Comparison of ENCODE assay signal across 12 cellular contexts in genomic region chr1:27405074-27405473, GRCh38. TPM values are rescaled to one million over a fixed set of nuclear protein-coding genes. Genes with fewer than 3 reads are reported as not detected.
DNase-seq lines count a peak whose midpoint lies in the region; ATAC-seq, FAIRE-seq and TF ChIP-seq lines count a peak whose summit lies in the region.
"Had no signal": no experiment of that assay in that cellular context is flagged by ENCODE, and none has a peak within 500 bp of the region (broad histone marks: within the 10 kb centered on the region; RNA-seq: fewer than 3 reads in every experiment).

No MANE protein-coding gene starts in this region.

- H3K4me2 ChIP-seq in HepG2 (ENCODE audit: low read depth, low read length) = no peak overlapping the region
- peak overlapping the region; percentile 70 for H3K4me2 ChIP-seq in neural progenitor cell

- H3F3A ChIP-seq in neural progenitor cell (ENCODE audit: low read depth) = peaks cover 66% of the 10 kb centered on the region

- no peaks in the 10 kb centered on the region for H3K9me3 Mint-ChIP-seq in neural progenitor cell

- DNase-seq in HepG2 (ENCODE audit: low spot score) (no peak), right lobe of liver (no peak), glomerular visceral epithelial cell (ENCODE audit: extremely low spot score) (peak; percentile 68), neural progenitor cell (ENCODE audit: low spot score) (peak; percentile 56), vagina (ENCODE audit: extremely low spot score in 2 of 2) (no peak)
- DNase-seq: NK-92 treated with Interleukin-12 subunit alpha and Interleukin-12 subunit beta, amount 100 ng/mL, for 24 hours; stimulated activated CD4-positive, alpha-beta T cell treated with anti-CD3 and anti-CD28 coated beads, Interleukin-4, amount 100 ng/mL, for 1 hour had no signal

- H3K9ac ChIP-seq in HepG2 (ENCODE audit: insufficient read depth, low read depth, low read length) (no peak overlapping the region), neural progenitor cell (no peak overlapping the region)

- TF ChIP-seq POLR2A in HepG2 (IDR thresholded peaks at IDR 0.05; ENCODE audit: insufficient read depth in 1 of 2, low read depth in 2 of 2, low read length in 2 of 2) = no peak
- TF ChIP-seq POLR2A in right lobe of liver (IDR thresholded peaks at IDR 0.05) = no peak
- TF ChIP-seq POLR2A in vagina (IDR thresholded peaks at IDR 0.05) = no peak

- no peaks in the 10 kb centered on the region for H3K4me1 ChIP-seq in HepG2 (ENCODE audit: insufficient read depth, low read length)
- peaks cover 0 to 9% (median 0%) of the 10 kb centered on the region in 4 donors for H3K4me1 ChIP-seq in right lobe of liver
- H3K4me1 ChIP-seq in neural progenitor cell = peaks cover 56% of the 10 kb centered on the region
- H3K4me1 ChIP-seq in vagina = peaks cover 70% of the 10 kb centered on the region

- intact Hi-C loops in HepG2 (cut with micrococcal nuclease; ENCODE audit: unreplicated experiment) = no loop called here
- intact Hi-C loops in right lobe of liver (cut with DNase I) = loop anchor here in 1 of 2 donors (10.0 kb wide), 1 partner anchor 190 kb away; no protein-coding TSS in a partner anchor
- intact Hi-C loops in vagina (cut with DNase I) = loop anchor here (5.0 kb wide), 1 partner anchor 82 kb away; no protein-coding TSS in a partner anchor

- no peak overlapping the region for H3K4me3 Mint-ChIP-seq in neural progenitor cell

- peaks cover 5% of the 10 kb centered on the region for H3K27me3 Mint-ChIP-seq in neural progenitor cell (ENCODE audit: insufficient read depth, low read depth)

- H3K4me3 ChIP-seq in HepG2 (replicated peaks in 1 of 3; ENCODE audit: insufficient read depth in 1 of 3, low read depth in 2 of 3, low read length in 3 of 3) (no peak overlapping the region), right lobe of liver (no peak overlapping the region), neural progenitor cell (no peak overlapping the region), vagina (no peak overlapping the region)

- BruUV-seq in HepG2 (replicated peaks; lab: Mats Ljungman, UMichigan) = no TSS peak

- ATAC-seq in HepG2 = no peak
- ATAC-seq in right lobe of liver = no peak
- ATAC-seq in GM21737 (IDR thresholded peaks at IDR 0.05; ENCODE audit: unreplicated experiment) = no peak
- ATAC-seq in GM19452 (IDR thresholded peaks at IDR 0.05; ENCODE audit: unreplicated experiment) = no peak
- no peak for ATAC-seq in HG03439 (IDR thresholded peaks at IDR 0.05; ENCODE audit: unreplicated experiment)
- ATAC-seq: activated CD4-positive, CD25-positive, alpha-beta regulatory T cell treated with anti-CD3 and anti-CD28 coated beads, Interleukin-2, amount 50 U/mL, for 24 hours had no signal

- no peak for TF ChIP-seq CTCF in HepG2 (CRISPR knock-in tag; IDR thresholded peaks at IDR 0.05)
- no peak for TF ChIP-seq CTCF in right lobe of liver (IDR thresholded peaks at IDR 0.05)
- TF ChIP-seq CTCF in neural progenitor cell (IDR thresholded peaks at IDR 0.05) = no peak
- no peak for TF ChIP-seq CTCF in vagina (IDR thresholded peaks at IDR 0.05)

- 81% methylated on average over 3 of the region's 13 CpGs for WGBS in HepG2 (ENCODE audit: low lambda C conversion rate)
- WGBS in right lobe of liver (ENCODE audit: insufficient coverage, low coverage, low lambda C conversion rate, missing lambda C conversion rate) = no CpG with 5 or more reads among the region's 13 CpGs

- in situ Hi-C loops in HepG2 (cut with HindIII; ENCODE audit: extremely low pct_ligation_motif_present, low pct_unique_long_range_greater_than_20kb) = no loop called here

- POLR2A ChIA-PET in HepG2 (lab: Yijun Ruan, JAX) = no interaction called here

- peaks cover 17% of the 10 kb centered on the region for H3K36me3 Mint-ChIP-seq in neural progenitor cell

- no peak overlapping the region for H2AFZ ChIP-seq in HepG2 (ENCODE audit: low read length)
- H2AFZ ChIP-seq in neural progenitor cell (replicated peaks) = no peak overlapping the region

- H3K79me2 ChIP-seq in HepG2 (ENCODE audit: insufficient read depth, low read length) (no peaks in the 10 kb centered on the region), neural progenitor cell (ENCODE audit: low read depth) (no peaks in the 10 kb centered on the region)

- H3K36me3 ChIP-seq in HepG2 (replicated peaks in 1 of 2; ENCODE audit: control insufficient read depth in 1 of 2, insufficient read depth in 2 of 2, low read length in 2 of 2) (peaks cover 8 to 24% of the 10 kb centered on the region in 2 experiments; a peak in 3 of 5 replicates), right lobe of liver (peaks cover 0 to 23% (median 13%) of the 10 kb centered on the region in 4 donors), neural progenitor cell (no peaks in the 10 kb centered on the region), vagina (peaks cover 0 to 36% of the 10 kb centered on the region in 2 donors)

- H3K9me3 ChIP-seq in HepG2 (ENCODE audit: low read length) (no peaks in the 10 kb centered on the region), right lobe of liver (no peaks in the 10 kb centered on the region), neural progenitor cell (ENCODE audit: low read depth) (no peaks in the 10 kb centered on the region), vagina (no peaks in the 10 kb centered on the region)

- H3K27ac ChIP-seq in HepG2 (ENCODE audit: extremely low read length, insufficient read depth, low read length) (no peak overlapping the region), right lobe of liver (no peak overlapping the region), neural progenitor cell (peak overlapping the region; percentile 34), vagina (peak overlapping the region; percentile 87)

- H3K27me3 ChIP-seq in HepG2 (ENCODE audit: control insufficient read depth in 1 of 2, insufficient read depth in 2 of 2, low read length in 2 of 2) (no peaks in the 10 kb centered on the region), right lobe of liver (no peaks in the 10 kb centered on the region), neural progenitor cell (no peaks in the 10 kb centered on the region), vagina (no peaks in the 10 kb centered on the region)

- peaks cover 54% of the 10 kb centered on the region for H3K4me1 Mint-ChIP-seq in neural progenitor cell

- FAIRE-seq in HepG2 (lab: Jason Lieb, UNC) = no peak

- no peak for TF ChIP-seq RAD21 in HepG2 (CRISPR knock-in tag; IDR thresholded peaks at IDR 0.05)

- H3K27ac Mint-ChIP-seq in neural progenitor cell = no peak overlapping the region

- CTCF ChIA-PET in HepG2 (lab: Yijun Ruan, JAX; ENCODE audit: low intra/inter-chr PET ratio, low total read pairs) = no interaction called here

- no peak for TF ChIP-seq EP300 in HepG2 (IDR thresholded peaks at IDR 0.05; ENCODE audit: low read depth in 2 of 2, low read length in 2 of 2)
- TF ChIP-seq EP300 in HepG2 (CRISPR knock-in tag; IDR thresholded peaks at IDR 0.05; ENCODE audit: borderline replicate concordance) = no peak

- H4K20me1 ChIP-seq in HepG2 (ENCODE audit: insufficient read depth, low read length) = no peaks in the 10 kb centered on the region
- H4K20me1 ChIP-seq in neural progenitor cell (ENCODE audit: low read depth) = peaks cover 6% of the 10 kb centered on the region

RNA-seq across cellular contexts. Expression of gene GPR3, which starts 12.7 kb away (rescaled TPM):
- 0.88 and 1.00 TPM in 2 replicates for total RNA-seq in HepG2 (2016; rRNA removed; fragmentation: Illumina TruSeq; extraction: Trizol)
- 0.26 and 0.61 TPM in 2 replicates for total RNA-seq in HepG2 (2016; cell fraction: cytosol; rRNA removed; fragmentation: Illumina TruSeq; extraction: Trizol; ENCODE audit: low read depth)
- total RNA-seq in HepG2 (2016; cell fraction: insoluble cytoplasmic fraction; rRNA removed; fragmentation: Illumina TruSeq; extraction: Trizol) = 0.62 and 1.2 TPM in 2 replicates
- total RNA-seq in HepG2 (2016; cell fraction: membrane; rRNA removed; fragmentation: Illumina TruSeq; extraction: Trizol) = 1.4 and 1.5 TPM in 2 replicates
- 1.2 and 1.3 TPM in 2 replicates for total RNA-seq in HepG2 (2016; cell fraction: nucleus; rRNA removed; fragmentation: Illumina TruSeq; extraction: Trizol)
- polyA plus RNA-seq in HepG2 (2011; rRNA removed) = 2.6 and 2.7 TPM in 2 replicates
- polyA plus RNA-seq in HepG2 (2011; cell fraction: cytosol; rRNA removed) = 2.8 and 3.5 TPM in 2 replicates
- polyA plus RNA-seq in HepG2 (2011; cell fraction: nucleus; rRNA removed) = 2.1 and 2.9 TPM in 2 replicates
- polyA plus RNA-seq in HepG2 (2012) = 1.5 and 2.0 TPM in 2 replicates
- polyA plus RNA-seq in HepG2 (2016; cell fraction: cytosol; fragmentation: Illumina TruSeq; extraction: Trizol; ENCODE audit: low read depth) = 1.1 TPM in 2 replicates
- polyA plus RNA-seq in HepG2 (2016; cell fraction: insoluble cytoplasmic fraction; fragmentation: Illumina TruSeq; extraction: Trizol; ENCODE audit: low read depth) = 1.2 and 1.5 TPM in 2 replicates
- polyA plus RNA-seq in HepG2 (2016; cell fraction: membrane; fragmentation: Illumina TruSeq; extraction: Trizol; ENCODE audit: low read depth) = 1.9 and 2.4 TPM in 2 replicates
- 2.8 TPM in 2 replicates for polyA plus RNA-seq in HepG2 (2016; cell fraction: nucleus; fragmentation: Illumina TruSeq; extraction: Trizol; ENCODE audit: insufficient read depth, low read depth)
- polyA minus RNA-seq in HepG2 (2011; rRNA and poly(A)+ RNA removed; ENCODE audit: low replicate concordance) = 1.1 and 7.0 TPM in 2 replicates
- polyA minus RNA-seq in HepG2 (2011; cell fraction: cytosol; rRNA and poly(A)+ RNA removed) = 1.4 and 1.7 TPM in 2 replicates
- 0.50 and 0.90 TPM in 2 replicates for polyA minus RNA-seq in HepG2 (2011; cell fraction: nucleus; rRNA and poly(A)+ RNA removed)
- total RNA-seq in right lobe of liver = under 1 TPM in 2 of 6 experiments, not detected in 4; 0.19 to 0.43 TPM
- 3.0 and 3.1 TPM in 2 replicates for total RNA-seq in neural progenitor cell (ENCODE audit: low replicate concordance)
- total RNA-seq in vagina = 0.74 TPM

RNA-seq across cellular contexts. Expression of gene CD164L2, which starts 21.9 kb away (rescaled TPM):
- not detected in 2 replicates for total RNA-seq in HepG2 (2016; rRNA removed; fragmentation: Illumina TruSeq; extraction: Trizol)
- not detected in 2 replicates for total RNA-seq in HepG2 (2016; cell fraction: cytosol; rRNA removed; fragmentation: Illumina TruSeq; extraction: Trizol; ENCODE audit: low read depth)
- not detected in 2 replicates for total RNA-seq in HepG2 (2016; cell fraction: insoluble cytoplasmic fraction; rRNA removed; fragmentation: Illumina TruSeq; extraction: Trizol)
- not detected in 2 replicates for total RNA-seq in HepG2 (2016; cell fraction: membrane; rRNA removed; fragmentation: Illumina TruSeq; extraction: Trizol)
- total RNA-seq in HepG2 (2016; cell fraction: nucleus; rRNA removed; fragmentation: Illumina TruSeq; extraction: Trizol) = not detected in 2 replicates
- not detected in 2 replicates for polyA plus RNA-seq in HepG2 (2011; rRNA removed)
- polyA plus RNA-seq in HepG2 (2011; cell fraction: cytosol; rRNA removed) = not detected in 2 replicates
- polyA plus RNA-seq in HepG2 (2011; cell fraction: nucleus; rRNA removed) = 0.17 and 0.21 TPM in 2 replicates
- not detected in 2 replicates for polyA plus RNA-seq in HepG2 (2012)
- polyA plus RNA-seq in HepG2 (2016; cell fraction: cytosol; fragmentation: Illumina TruSeq; extraction: Trizol; ENCODE audit: low read depth) = not detected in 2 replicates
- not detected in 2 replicates for polyA plus RNA-seq in HepG2 (2016; cell fraction: insoluble cytoplasmic fraction; fragmentation: Illumina TruSeq; extraction: Trizol; ENCODE audit: low read depth)
- polyA plus RNA-seq in HepG2 (2016; cell fraction: membrane; fragmentation: Illumina TruSeq; extraction: Trizol; ENCODE audit: low read depth) = not detected in 2 replicates
- not detected in 2 replicates for polyA plus RNA-seq in HepG2 (2016; cell fraction: nucleus; fragmentation: Illumina TruSeq; extraction: Trizol; ENCODE audit: insufficient read depth, low read depth)
- polyA minus RNA-seq in HepG2 (2011; rRNA and poly(A)+ RNA removed; ENCODE audit: low replicate concordance) = 0.16 TPM in 1 of 2 replicates, not detected in the other
- polyA minus RNA-seq in HepG2 (2011; cell fraction: cytosol; rRNA and poly(A)+ RNA removed) = not detected in 2 replicates
- not detected in 2 replicates for polyA minus RNA-seq in HepG2 (2011; cell fraction: nucleus; rRNA and poly(A)+ RNA removed)
- total RNA-seq in right lobe of liver = under 1 TPM in 1 of 6 experiments, not detected in 5; 0.86 TPM
- 1.5 and 1.6 TPM in 2 replicates for total RNA-seq in neural progenitor cell (ENCODE audit: low replicate concordance)
- total RNA-seq in vagina = 7.6 TPM

RNA-seq across cellular contexts. Expression of gene FCN3, which starts 30.4 kb away (rescaled TPM):
- total RNA-seq in HepG2 (2016; rRNA removed; fragmentation: Illumina TruSeq; extraction: Trizol) (not detected in 2 replicates), right lobe of liver (100 to 1,000 TPM in 4 of 6 experiments, 10 to 100 TPM in 2; 81.6 to 213 (median 111) TPM), neural progenitor cell (ENCODE audit: low replicate concordance) (not detected in 2 replicates), vagina (1.7 TPM)
- not detected in 2 replicates for total RNA-seq in HepG2 (2016; cell fraction: cytosol; rRNA removed; fragmentation: Illumina TruSeq; extraction: Trizol; ENCODE audit: low read depth)
- not detected in 2 replicates for total RNA-seq in HepG2 (2016; cell fraction: insoluble cytoplasmic fraction; rRNA removed; fragmentation: Illumina TruSeq; extraction: Trizol)
- total RNA-seq in HepG2 (2016; cell fraction: membrane; rRNA removed; fragmentation: Illumina TruSeq; extraction: Trizol) = not detected in 2 replicates
- total RNA-seq in HepG2 (2016; cell fraction: nucleus; rRNA removed; fragmentation: Illumina TruSeq; extraction: Trizol) = not detected in 2 replicates
- not detected in 2 replicates for polyA plus RNA-seq in HepG2 (2011; rRNA removed)
- polyA plus RNA-seq in HepG2 (2011; cell fraction: cytosol; rRNA removed) = not detected in 2 replicates
- polyA plus RNA-seq in HepG2 (2011; cell fraction: nucleus; rRNA removed) = not detected in 2 replicates
- not detected in 2 replicates for polyA plus RNA-seq in HepG2 (2012)
- not detected in 2 replicates for polyA plus RNA-seq in HepG2 (2016; cell fraction: cytosol; fragmentation: Illumina TruSeq; extraction: Trizol; ENCODE audit: low read depth)
- not detected in 2 replicates for polyA plus RNA-seq in HepG2 (2016; cell fraction: insoluble cytoplasmic fraction; fragmentation: Illumina TruSeq; extraction: Trizol; ENCODE audit: low read depth)
- polyA plus RNA-seq in HepG2 (2016; cell fraction: membrane; fragmentation: Illumina TruSeq; extraction: Trizol; ENCODE audit: low read depth) = not detected in 2 replicates
- not detected in 2 replicates for polyA plus RNA-seq in HepG2 (2016; cell fraction: nucleus; fragmentation: Illumina TruSeq; extraction: Trizol; ENCODE audit: insufficient read depth, low read depth)
- not detected in 2 replicates for polyA minus RNA-seq in HepG2 (2011; rRNA and poly(A)+ RNA removed; ENCODE audit: low replicate concordance)
- polyA minus RNA-seq in HepG2 (2011; cell fraction: cytosol; rRNA and poly(A)+ RNA removed) = not detected in 2 replicates
- not detected in 2 replicates for polyA minus RNA-seq in HepG2 (2011; cell fraction: nucleus; rRNA and poly(A)+ RNA removed)
- total RNA-seq: kidney epithelial cell had no signal

RNA-seq across cellular contexts. Expression of gene MAP3K6, which starts 38.3 kb away (rescaled TPM):
- 2.7 and 3.5 TPM in 2 replicates for total RNA-seq in HepG2 (2016; rRNA removed; fragmentation: Illumina TruSeq; extraction: Trizol)
- 0.62 and 2.3 TPM in 2 replicates for total RNA-seq in HepG2 (2016; cell fraction: cytosol; rRNA removed; fragmentation: Illumina TruSeq; extraction: Trizol; ENCODE audit: low read depth)
- 2.6 and 2.8 TPM in 2 replicates for total RNA-seq in HepG2 (2016; cell fraction: insoluble cytoplasmic fraction; rRNA removed; fragmentation: Illumina TruSeq; extraction: Trizol)
- 0.93 and 0.99 TPM in 2 replicates for total RNA-seq in HepG2 (2016; cell fraction: membrane; rRNA removed; fragmentation: Illumina TruSeq; extraction: Trizol)
- 1.8 and 2.3 TPM in 2 replicates for total RNA-seq in HepG2 (2016; cell fraction: nucleus; rRNA removed; fragmentation: Illumina TruSeq; extraction: Trizol)
- 2.7 and 3.2 TPM in 2 replicates for polyA plus RNA-seq in HepG2 (2011; rRNA removed)
- 1.2 and 1.4 TPM in 2 replicates for polyA plus RNA-seq in HepG2 (2011; cell fraction: cytosol; rRNA removed)
- polyA plus RNA-seq in HepG2 (2011; cell fraction: nucleus; rRNA removed) = 20.8 and 29.2 TPM in 2 replicates
- polyA plus RNA-seq in HepG2 (2012) = 0.97 and 2.1 TPM in 2 replicates
- 0.44 and 1.2 TPM in 2 replicates for polyA plus RNA-seq in HepG2 (2016; cell fraction: cytosol; fragmentation: Illumina TruSeq; extraction: Trizol; ENCODE audit: low read depth)
- polyA plus RNA-seq in HepG2 (2016; cell fraction: insoluble cytoplasmic fraction; fragmentation: Illumina TruSeq; extraction: Trizol; ENCODE audit: low read depth) = 2.4 and 2.8 TPM in 2 replicates
- polyA plus RNA-seq in HepG2 (2016; cell fraction: membrane; fragmentation: Illumina TruSeq; extraction: Trizol; ENCODE audit: low read depth) = 1.1 and 1.2 TPM in 2 replicates
- 5.1 and 8.1 TPM in 2 replicates for polyA plus RNA-seq in HepG2 (2016; cell fraction: nucleus; fragmentation: Illumina TruSeq; extraction: Trizol; ENCODE audit: insufficient read depth, low read depth)
- polyA minus RNA-seq in HepG2 (2011; rRNA and poly(A)+ RNA removed; ENCODE audit: low replicate concordance) = 5.7 and 12.4 TPM in 2 replicates
- 0.59 and 1.5 TPM in 2 replicates for polyA minus RNA-seq in HepG2 (2011; cell fraction: cytosol; rRNA and poly(A)+ RNA removed)
- polyA minus RNA-seq in HepG2 (2011; cell fraction: nucleus; rRNA and poly(A)+ RNA removed) = 3.4 and 4.0 TPM in 2 replicates
- 10 to 100 TPM in 2 of 6 experiments, 1 to 10 TPM in 4; 4.3 to 14.9 (median 5.6) TPM for total RNA-seq in right lobe of liver
- total RNA-seq in neural progenitor cell (ENCODE audit: low replicate concordance) = 1.9 and 11.7 TPM in 2 replicates
- 149 TPM for total RNA-seq in vagina

Comparison
In these comparisons a context has a peak if more than half of its experiments do, and no peak if none do; other contexts are left out.
1. RNA of gene FCN3, which starts 30.4 kb away (total RNA-seq): 81.6 to 213 TPM in right lobe of liver; 1.7 TPM in vagina (single experiment), not detected in HepG2 and not detected in neural progenitor cell; every median in the first group is over 10 times any median in the second.
2. DNase-seq: peak in glomerular visceral epithelial cell (single experiment) and neural progenitor cell (single experiment); none in HepG2 (single experiment), right lobe of liver (0 of 3) and vagina (0 of 2).
3. H3K27ac ChIP-seq: peak in neural progenitor cell (single experiment) and vagina (single experiment); none in HepG2 (single experiment) and right lobe of liver (0 of 3).